ENCODE assay signal across 12 cellular contexts in the genomic region with DNA sequence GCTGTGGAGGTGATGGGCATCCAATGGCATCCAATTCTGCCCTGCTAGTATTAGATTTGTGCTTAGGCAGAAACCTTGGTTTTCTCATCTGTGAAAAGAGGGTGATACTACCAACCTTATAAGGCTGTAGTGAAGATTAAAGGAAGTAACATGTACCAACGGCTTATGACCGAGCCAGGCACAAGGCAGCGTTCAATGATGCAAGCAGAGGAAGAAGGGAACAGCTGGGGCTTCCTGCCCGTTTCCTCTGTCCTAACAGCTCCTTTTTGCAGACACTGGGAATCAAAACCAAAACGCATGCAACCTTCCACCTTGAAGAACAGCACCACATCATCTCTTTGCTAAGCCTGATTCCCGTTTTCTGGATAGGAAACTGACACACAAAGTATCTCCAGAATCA. TPM values are rescaled to one million over a fixed set of nuclear protein-coding genes. Genes with fewer than 3 reads are reported as not detected.
DNase-seq lines count a peak whose midpoint lies in the region; ATAC-seq and TF ChIP-seq lines count a peak whose summit lies in the region.
"Had no signal": no experiment of that assay in that cellular context is flagged by ENCODE, and none has a peak within 500 bp of the region (broad histone marks: within the 10 kb centered on the region; RNA-seq: fewer than 3 reads in every experiment).

No MANE protein-coding gene starts in this region.

- TF ChIP-seq CTCF in DND-41 (IDR thresholded peaks at IDR 0.05; ENCODE audit: borderline replicate concordance, extremely low read depth, low read length, poor library complexity, severe bottlenecking) (no peak), cardiac fibroblast (IDR thresholded peaks at IDR 0.05; ENCODE audit: low read depth, low read length) (no peak), natural killer cell (IDR thresholded peaks at IDR 0.05) (no peak)

- peaks cover 23% of the 10 kb centered on the region for H3K4me1 ChIP-seq in DND-41 (ENCODE audit: insufficient read depth, low read length)

- no peaks in the 10 kb centered on the region for H4K20me1 ChIP-seq in DND-41 (ENCODE audit: insufficient read depth, low read length)

- H3K36me3 Mint-ChIP-seq in natural killer cell = no peaks in the 10 kb centered on the region

- intact Hi-C loops in natural killer cell (cut with micrococcal nuclease) = no loop called here
- intact Hi-C loops in posterior vena cava (cut with DNase I) = no loop called here

- no peaks in the 10 kb centered on the region for H3K36me3 ChIP-seq in DND-41 (ENCODE audit: insufficient read depth, low read length)

- peaks cover 7 to 12% of the 10 kb centered on the region in 2 donors for H3K4me1 Mint-ChIP-seq in natural killer cell

- H2AFZ ChIP-seq in DND-41 (ENCODE audit: low read depth, low read length) = peak overlapping the region; percentile 82

- no peaks in the 10 kb centered on the region for H3K9me3 ChIP-seq in DND-41 (ENCODE audit: insufficient read depth, low read length, severe bottlenecking)

- H3K27me3 Mint-ChIP-seq in natural killer cell (ENCODE audit: low read depth in 2 of 2) = peaks cover 36 to 54% of the 10 kb centered on the region in 2 donors

- peak overlapping the region; percentile 87 for H3K27ac ChIP-seq in DND-41 (ENCODE audit: low read length)

- no peaks in the 10 kb centered on the region for H3K9me3 Mint-ChIP-seq in natural killer cell

- no peaks in the 10 kb centered on the region for H3K79me2 ChIP-seq in DND-41 (ENCODE audit: insufficient read depth, low read length)

- DNase-seq in DND-41 (peak; percentile 76), NOMO-1 (lab: John Stamatoyannopoulos, UW; ENCODE audit: unreplicated experiment in 2 of 2) (peak; percentile 90 to 93), cardiac fibroblast (ENCODE audit: low read depth in 2 of 2) (peak; percentile 10 to 13), natural killer cell (no peak), posterior vena cava (ENCODE audit: low spot score) (no peak), NCI-H1417 treated with DMSO at 0.1 percent for 48 hours (lab: John Stamatoyannopoulos, UW) (no peak)
- DNase-seq: activated CD4-positive, CD25-positive, alpha-beta regulatory T cell treated with anti-CD3 and anti-CD28 coated beads, Interleukin-2, amount 50 U/mL, for 72 hours; PC-3; small intestine had no signal

- peak overlapping the region; percentile 55 for H3K4me3 Mint-ChIP-seq in natural killer cell

- peak overlapping the region; percentile 66 for H3K9ac ChIP-seq in DND-41 (ENCODE audit: low read depth, low read length)

- peak; percentile 86 for ATAC-seq in DND-41 (ENCODE audit: insufficient read depth, low read depth)
- ATAC-seq in natural killer cell = peak in 1 of 3 donors; percentile 65
- ATAC-seq in GM19324 (IDR thresholded peaks at IDR 0.05; ENCODE audit: low FRiP score, unreplicated experiment) = no peak
- no peak for ATAC-seq in GM18858 (IDR thresholded peaks at IDR 0.05; ENCODE audit: unreplicated experiment)
- ATAC-seq: PC-3 had no signal

- H3K4me3 ChIP-seq in DND-41 (ENCODE audit: low read depth in 1 of 2, low read length in 2 of 2) (peak overlapping the region; percentile 29 to 59; a peak in 3 of 4 replicates), cardiac fibroblast (replicated peaks in 1 of 2; ENCODE audit: low read depth in 2 of 2, low read length in 2 of 2) (no peak overlapping the region)

- no peak overlapping the region for H3K27ac Mint-ChIP-seq in natural killer cell

- no peaks in the 10 kb centered on the region for H3K27me3 ChIP-seq in DND-41 (ENCODE audit: insufficient read depth, low read length, poor library complexity)

- H3K4me2 ChIP-seq in DND-41 (ENCODE audit: insufficient read depth, low read length) = peak overlapping the region; percentile 62

RNA-seq across cellular contexts. Expression of a gene that starts 1.2 kb away (rescaled TPM):
- total RNA-seq in natural killer cell = not detected
- 1 to 10 TPM in 1 of 2 donors, under 1 TPM in 1; 1.00 to 1.6 TPM for total RNA-seq in posterior vena cava
- total RNA-seq: Daoy, PC-3 had no signal

RNA-seq across cellular contexts. Expression of a gene that starts 59.9 kb away (rescaled TPM):
- total RNA-seq in natural killer cell (under 1 TPM in 2 of 3 donors, not detected in 1; 0.25 to 0.50 TPM), posterior vena cava (1 to 10 TPM; 1.9 to 2.7 TPM)
- total RNA-seq: PC-3 had no signal

Comparison
In these comparisons a context has a peak if more than half of its experiments do, and no peak if none do; other contexts are left out.
1. DNase-seq: peak in DND-41 (single experiment), NOMO-1 (2 of 2) and cardiac fibroblast (2 of 2); none in natural killer cell (single experiment), posterior vena cava (single experiment) and NCI-H1417 treated with DMSO at 0.1 percent for 48 hours (single experiment).
2. H3K4me3 ChIP-seq: peak in DND-41 (2 of 2); none in cardiac fibroblast (0 of 2).